In genomic region chr11:117551761-117552343, GRCh38 we compare ENCODE assay signal across 16 cellular contexts.
DNase-seq lines count a peak whose midpoint lies in the region; ATAC-seq and TF ChIP-seq lines count a peak whose summit lies in the region.
"Had no signal": no experiment of that assay in that cellular context is flagged by ENCODE, and none has a peak within 500 bp of the region (broad histone marks: within the 10 kb centered on the region; RNA-seq: fewer than 3 reads in every experiment).

No MANE protein-coding gene starts in this region.

- H3K4me1 ChIP-seq in endodermal cell (ENCODE audit: control insufficient read depth, insufficient read depth, low read length) = peaks cover 4% of the 10 kb centered on the region
- H3K4me1 ChIP-seq in aorta (ENCODE audit: control insufficient read depth in 1 of 2, insufficient read depth in 2 of 2, low read length in 2 of 2) = no peaks in the 10 kb centered on the region

- H3K9me3 Mint-ChIP-seq in endodermal cell = no peaks in the 10 kb centered on the region
- H3K9me3 Mint-ChIP-seq in activated T-helper 17 cell treated with anti-CD3 and anti-CD28 coated beads, Interleukin-2, amount 50 U/mL, for 72 hours = no peaks in the 10 kb centered on the region
- H3K9me3 Mint-ChIP-seq: CD4-positive, alpha-beta T cell; H9 had no signal

- DNase-seq in H7 (peak; percentile 55), NCI-H82 (lab: John Stamatoyannopoulos, UW) (peak; percentile 81), endodermal cell (peak; percentile 71), aorta (peak; percentile 4 to 30), caudate nucleus (lab: John Stamatoyannopoulos, UW) (no peak), NOMO-1 (lab: John Stamatoyannopoulos, UW; ENCODE audit: unreplicated experiment in 2 of 2) (no peak)
- DNase-seq: AML-193; CD4-positive, alpha-beta T cell; DMS153; DMS79; GF-D8; GOT3; H9; IMR-90 had no signal

- H3K27ac ChIP-seq in endodermal cell (ENCODE audit: low read depth, low read length) (no peak overlapping the region), aorta (ENCODE audit: low read depth in 1 of 2, low read length in 2 of 2) (no peak overlapping the region), caudate nucleus (ENCODE audit: low read depth, low read length) (no peak overlapping the region)
- H3K27ac ChIP-seq: C4-2B had no signal

- no peak overlapping the region for H3K27ac Mint-ChIP-seq in endodermal cell
- H3K27ac Mint-ChIP-seq in activated T-helper 17 cell treated with anti-CD3 and anti-CD28 coated beads, Interleukin-2, amount 50 U/mL, for 72 hours = no peak overlapping the region
- H3K27ac Mint-ChIP-seq: CD4-positive, alpha-beta T cell; H9 had no signal

- H3K36me3 ChIP-seq in H7 (replicated peaks; ENCODE audit: control insufficient read depth, insufficient read depth, low read length) = no peaks in the 10 kb centered on the region
- no peaks in the 10 kb centered on the region for H3K36me3 ChIP-seq in endodermal cell (ENCODE audit: control insufficient read depth, insufficient read depth, low read length)
- H3K36me3 ChIP-seq in aorta (ENCODE audit: control insufficient read depth in 1 of 2, insufficient read depth in 2 of 2, low read length in 1 of 2) = no peaks in the 10 kb centered on the region

- no peak for ATAC-seq in aorta (ENCODE audit: low FRiP score)
- no peak for ATAC-seq in activated T-helper 17 cell treated with anti-CD3 and anti-CD28 coated beads, Interleukin-2, amount 50 U/mL, for 72 hours (replicated peaks)

- H3K27me3 ChIP-seq in H7 (ENCODE audit: control insufficient read depth, insufficient read depth, low read length) = no peaks in the 10 kb centered on the region; the same call in 1 of the 2 replicates
- H3K27me3 ChIP-seq in endodermal cell (ENCODE audit: control insufficient read depth, insufficient read depth, low read length, poor library complexity, severe bottlenecking) = peaks cover 92% of the 10 kb centered on the region
- no peaks in the 10 kb centered on the region for H3K27me3 ChIP-seq in aorta (ENCODE audit: control insufficient read depth in 1 of 2, insufficient read depth in 2 of 2, low read length in 1 of 2)

- no peaks in the 10 kb centered on the region for H3K36me3 Mint-ChIP-seq in endodermal cell (ENCODE audit: low read depth)
- no peaks in the 10 kb centered on the region for H3K36me3 Mint-ChIP-seq in activated T-helper 17 cell treated with anti-CD3 and anti-CD28 coated beads, Interleukin-2, amount 50 U/mL, for 72 hours (ENCODE audit: low read depth)

- H3K9ac ChIP-seq in endodermal cell (ENCODE audit: extremely low read depth, low read length, poor library complexity, severe bottlenecking) = no peak overlapping the region

- H3K4me3 ChIP-seq in H7 (ENCODE audit: insufficient read depth, low read depth, low read length) (no peak overlapping the region), endodermal cell (ENCODE audit: low read length) (no peak overlapping the region), aorta (ENCODE audit: low read length in 2 of 2) (no peak overlapping the region)

- WGBS in endodermal cell (ENCODE audit: insufficient coverage in 1 of 2, insufficient read length in 1 of 2), 2 experiments = 65 to 71% methylated on average over 9 to 12 of the region's 12 CpGs
- 60 to 62% methylated on average over 12 of the region's 12 CpGs for WGBS in aorta, 2 donors

- H3K4me1 Mint-ChIP-seq in endodermal cell = peaks cover 19% of the 10 kb centered on the region
- no peaks in the 10 kb centered on the region for H3K4me1 Mint-ChIP-seq in activated T-helper 17 cell treated with anti-CD3 and anti-CD28 coated beads, Interleukin-2, amount 50 U/mL, for 72 hours

- H3K27me3 Mint-ChIP-seq in endodermal cell (ENCODE audit: insufficient read depth) = peaks cover 96% of the 10 kb centered on the region
- peaks cover 32% of the 10 kb centered on the region for H3K27me3 Mint-ChIP-seq in activated T-helper 17 cell treated with anti-CD3 and anti-CD28 coated beads, Interleukin-2, amount 50 U/mL, for 72 hours

- H3K9me3 ChIP-seq in endodermal cell (ENCODE audit: control insufficient read depth, low read length) = no peaks in the 10 kb centered on the region
- no peaks in the 10 kb centered on the region for H3K9me3 ChIP-seq in aorta (ENCODE audit: control insufficient read depth, low read length)

- intact Hi-C loops in aorta (cut with DNase I) = no loop called here

- no peak overlapping the region for H3K4me3 Mint-ChIP-seq in endodermal cell
- no peak overlapping the region for H3K4me3 Mint-ChIP-seq in activated T-helper 17 cell treated with anti-CD3 and anti-CD28 coated beads, Interleukin-2, amount 50 U/mL, for 72 hours
- H3K4me3 Mint-ChIP-seq: CD4-positive, alpha-beta T cell; H9 had no signal

- no peak for TF ChIP-seq CTCF in endodermal cell (conservative IDR thresholded peaks at IDR 0.05)

Comparison
In these comparisons a context has a peak if more than half of its experiments do, and no peak if none do; other contexts are left out.
1. DNase-seq: peak in H7 (single experiment), NCI-H82 (single experiment), endodermal cell (single experiment) and aorta (2 of 2); none in caudate nucleus (0 of 61) and NOMO-1 (0 of 2).